Comparison of ENCODE assay signal across 24 cellular contexts in genomic region chr3:13947912-13948311, GRCh38.
"Had no signal": no experiment of that assay in that cellular context is flagged by ENCODE, and none has a peak within 500 bp of the region (broad histone marks: within the 10 kb centered on the region; RNA-seq: fewer than 3 reads in every experiment).

No MANE protein-coding gene starts in this region.

- H3K36me3 Mint-ChIP-seq: activated CD8-positive, alpha-beta memory T cell treated with anti-CD3 and anti-CD28 coated beads, Interleukin-2, amount 10 ng/mL, durations not matched to agents 7 days and 5 days; brain had no signal

- H3K4me1 Mint-ChIP-seq: activated B cell treated with CpG ODN at 0.5 μM for 24 hours; activated CD4-positive, alpha-beta T cell treated with anti-CD3 and anti-CD28 coated beads, Interleukin-2, amount 10 ng/mL, durations not matched to agents 24 days and 14 days; activated CD8-positive, alpha-beta memory T cell treated with anti-CD3 and anti-CD28 coated beads, Interleukin-2, amount 10 ng/mL, durations not matched to agents 7 days and 5 days had no signal

- H3K4me3 Mint-ChIP-seq: activated B cell treated with CpG ODN at 0.5 μM for 24 hours; activated CD4-positive, alpha-beta T cell treated with anti-CD3 and anti-CD28 coated beads, Interleukin-2, amount 10 ng/mL, durations not matched to agents 24 days and 14 days; activated CD8-positive, alpha-beta memory T cell treated with anti-CD3 and anti-CD28 coated beads, Interleukin-2, amount 10 ng/mL, durations not matched to agents 7 days and 5 days; activated naive CD8-positive, alpha-beta T cell; activated T-cell treated with anti-CD3 and anti-CD28 coated beads, Interleukin-2, amount 50 U/mL, for 24 hours; activated T-helper 1 cell treated with anti-CD3 and anti-CD28 coated beads, Interleukin-12 subunit alpha, Interleukin-12 subunit beta, Interleukin-2, Interleukin-4 antibody, amounts not matched to agents 30 ng/mL and 10 ng/mL and 1 ng/mL, durations not matched to agents 14 hours and 24 hours and 36 hours; brain; T-helper 1 cell treated with Interleukin-12 subunit alpha and Interleukin-12 subunit beta and Interleukin-4 antibody, amounts not matched to agents 30 μg/mL and 1 μg/mL, for 36 hours had no signal

- H3K27me3 Mint-ChIP-seq: activated CD4-positive, alpha-beta T cell treated with anti-CD3 and anti-CD28 coated beads, Interleukin-2, amount 10 ng/mL, durations not matched to agents 24 days and 14 days had no signal

- H3K27ac Mint-ChIP-seq: activated B cell treated with CpG ODN at 0.5 μM for 24 hours; activated CD4-positive, alpha-beta T cell treated with anti-CD3 and anti-CD28 coated beads, Interleukin-2, amount 10 ng/mL, durations not matched to agents 24 days and 14 days; activated CD8-positive, alpha-beta memory T cell treated with anti-CD3 and anti-CD28 coated beads, Interleukin-2, amount 10 ng/mL, durations not matched to agents 7 days and 5 days; activated naive CD8-positive, alpha-beta T cell; activated T-cell treated with anti-CD3 and anti-CD28 coated beads, Interleukin-2, amount 50 U/mL, for 24 hours; activated T-helper 1 cell treated with anti-CD3 and anti-CD28 coated beads, Interleukin-12 subunit alpha, Interleukin-12 subunit beta, Interleukin-2, Interleukin-4 antibody, amounts not matched to agents 30 ng/mL and 10 ng/mL and 1 ng/mL, durations not matched to agents 14 hours and 24 hours and 36 hours; brain; T-helper 1 cell treated with Interleukin-12 subunit alpha and Interleukin-12 subunit beta and Interleukin-4 antibody, amounts not matched to agents 30 μg/mL and 1 μg/mL, for 36 hours had no signal

- DNase-seq: activated B cell treated with CpG ODN at 0.5 μM for 24 hours; activated CD4-positive, alpha-beta T cell treated with anti-CD3 and anti-CD28 coated beads for 1 hour; activated CD4-positive, alpha-beta T cell treated with anti-CD3 and anti-CD28 coated beads, Interleukin-2, amount 10 ng/mL, durations not matched to agents 24 days and 14 days; activated CD4-positive, alpha-beta T cell treated with anti-CD3 and anti-CD28 coated beads, Interleukin-2, amount 50 U/mL, for 48 hours; activated CD8-positive, alpha-beta memory T cell treated with anti-CD3 and anti-CD28 coated beads, Interleukin-2, amount 10 ng/mL, durations not matched to agents 7 days and 5 days; activated effector memory CD4-positive, alpha-beta T cell treated with anti-CD3 and anti-CD28 coated beads, Interleukin-2, amount 50 U/mL, for 16 hours; activated naive CD4-positive, alpha-beta T cell treated with Interleukin-2 at 50 U/mL for 16 hours; activated T-cell treated with anti-CD3 and anti-CD28 coated beads, Interleukin-2, amount 50 U/mL, for 24 hours; amygdala; KG1; NCI-H1048; NCI-H1694; NCI-H2029; NCI-H2107; NCI-H2171 treated with DMSO at 0.1 percent for 48 hours; NCI-H226; NCI-H526; NCI-H774; NK-92 treated with Interleukin-12 subunit alpha and Interleukin-12 subunit beta, amount 100 ng/mL, for 24 hours; SHP77 treated with DMSO at 0.1 percent for 48 hours had no signal

- ATAC-seq: activated CD8-positive, alpha-beta memory T cell treated with anti-CD3 and anti-CD28 coated beads, Interleukin-2, amount 10 ng/mL, durations not matched to agents 7 days and 5 days had no signal
